Comparison of ENCODE assay signal across 8 cellular contexts in genomic region chr3:31979006-31979697, GRCh38. TPM values are rescaled to one million over a fixed set of nuclear protein-coding genes. Genes with fewer than 3 reads are reported as not detected.
DNase-seq lines count a peak whose midpoint lies in the region; ATAC-seq and TF ChIP-seq lines count a peak whose summit lies in the region.

No MANE protein-coding gene starts in this region.

- TF ChIP-seq CTCF in activated CD8-positive, alpha-beta T cell treated with anti-CD3 and anti-CD28 coated beads for 36 hours (IDR thresholded peaks at IDR 0.05): no peak

- no peak for DNase-seq in activated CD8-positive, alpha-beta T cell treated with anti-CD3 and anti-CD28 coated beads for 36 hours
- no peak for DNase-seq in activated CD8-positive, alpha-beta T cell treated with anti-CD3 and anti-CD28 coated beads, Interleukin-2, amount 10 ng/mL, durations not matched to agents 7 days and 5 days
- DNase-seq in dermis blood vessel endothelial cell: peak; percentile 38
- no peak for DNase-seq in stimulated activated effector memory CD8-positive, alpha-beta T cell treated with anti-CD3 and anti-CD28 coated beads, Interleukin-12 subunit alpha, Interleukin-12 subunit beta, amount 100 ng/mL, for 72 hours (ENCODE audit: low spot score in 2 of 2)
- no peak for DNase-seq in DMS153 treated with DMSO at 0.1 percent for 48 hours (lab: John Stamatoyannopoulos, UW; ENCODE audit: unreplicated experiment)
- DNase-seq in NCI-H524 (lab: John Stamatoyannopoulos, UW): no peak
- DNase-seq in dedifferentiated amniotic fluid mesenchymal stem cell (ENCODE audit: extremely low spot score): no peak

- H3K36me3 Mint-ChIP-seq in activated CD8-positive, alpha-beta T cell treated with anti-CD3 and anti-CD28 coated beads for 36 hours (ENCODE audit: low read depth): no peaks in the 10 kb centered on the region
- H3K36me3 Mint-ChIP-seq in activated CD8-positive, alpha-beta T cell treated with anti-CD3 and anti-CD28 coated beads, Interleukin-2, amount 10 ng/mL, durations not matched to agents 7 days and 5 days (ENCODE audit: low read depth): no peaks in the 10 kb centered on the region
- no peaks in the 10 kb centered on the region for H3K36me3 Mint-ChIP-seq in stimulated activated effector memory CD8-positive, alpha-beta T cell treated with anti-CD3 and anti-CD28 coated beads, Interleukin-12 subunit alpha, Interleukin-12 subunit beta, amount 100 ng/mL, for 72 hours

- peak overlapping the region; percentile 36 for H3K27ac Mint-ChIP-seq in activated CD8-positive, alpha-beta T cell treated with anti-CD3 and anti-CD28 coated beads for 36 hours
- H3K27ac Mint-ChIP-seq in activated CD8-positive, alpha-beta T cell treated with anti-CD3 and anti-CD28 coated beads, Interleukin-2, amount 10 ng/mL, durations not matched to agents 7 days and 5 days: no peak overlapping the region
- H3K27ac Mint-ChIP-seq in stimulated activated effector memory CD8-positive, alpha-beta T cell treated with anti-CD3 and anti-CD28 coated beads, Interleukin-12 subunit alpha, Interleukin-12 subunit beta, amount 100 ng/mL, for 72 hours: peak overlapping the region; percentile 30

- ATAC-seq in activated CD8-positive, alpha-beta T cell treated with anti-CD3 and anti-CD28 coated beads for 36 hours: peak; percentile 57
- ATAC-seq in activated CD8-positive, alpha-beta T cell treated with anti-CD3 and anti-CD28 coated beads, Interleukin-2, amount 10 ng/mL, durations not matched to agents 7 days and 5 days: no peak
- ATAC-seq in HG03378 (IDR thresholded peaks at IDR 0.05; ENCODE audit: unreplicated experiment): peak; percentile 79
- peak; percentile 70 for ATAC-seq in stimulated activated effector memory CD8-positive, alpha-beta T cell treated with anti-CD3 and anti-CD28 coated beads, Interleukin-12 subunit alpha, Interleukin-12 subunit beta, amount 100 ng/mL, for 72 hours

- peaks cover 16% of the 10 kb centered on the region for H3K4me1 Mint-ChIP-seq in activated CD8-positive, alpha-beta T cell treated with anti-CD3 and anti-CD28 coated beads for 36 hours (ENCODE audit: low read depth)
- peaks cover 15% of the 10 kb centered on the region for H3K4me1 Mint-ChIP-seq in activated CD8-positive, alpha-beta T cell treated with anti-CD3 and anti-CD28 coated beads, Interleukin-2, amount 10 ng/mL, durations not matched to agents 7 days and 5 days (ENCODE audit: low read depth)
- H3K4me1 Mint-ChIP-seq in stimulated activated effector memory CD8-positive, alpha-beta T cell treated with anti-CD3 and anti-CD28 coated beads, Interleukin-12 subunit alpha, Interleukin-12 subunit beta, amount 100 ng/mL, for 72 hours: peaks cover 24% of the 10 kb centered on the region

- CTCF ChIA-PET in activated CD8-positive, alpha-beta T cell treated with anti-CD3 and anti-CD28 coated beads for 36 hours (lab: Charles Lee): no interaction called here
- CTCF ChIA-PET in activated CD8-positive, alpha-beta T cell treated with anti-CD3 and anti-CD28 coated beads, Interleukin-2, amount 10 ng/mL, durations not matched to agents 7 days and 5 days (lab: Charles Lee): no interaction called here

- POLR2A ChIA-PET in activated CD8-positive, alpha-beta T cell treated with anti-CD3 and anti-CD28 coated beads for 36 hours (lab: Charles Lee): no interaction called here
- POLR2A ChIA-PET in activated CD8-positive, alpha-beta T cell treated with anti-CD3 and anti-CD28 coated beads, Interleukin-2, amount 10 ng/mL, durations not matched to agents 7 days and 5 days (lab: Charles Lee): no interaction called here

- peak overlapping the region; percentile 42 for H3K4me3 Mint-ChIP-seq in activated CD8-positive, alpha-beta T cell treated with anti-CD3 and anti-CD28 coated beads for 36 hours
- H3K4me3 Mint-ChIP-seq in activated CD8-positive, alpha-beta T cell treated with anti-CD3 and anti-CD28 coated beads, Interleukin-2, amount 10 ng/mL, durations not matched to agents 7 days and 5 days: no peak overlapping the region
- H3K4me3 Mint-ChIP-seq in stimulated activated effector memory CD8-positive, alpha-beta T cell treated with anti-CD3 and anti-CD28 coated beads, Interleukin-12 subunit alpha, Interleukin-12 subunit beta, amount 100 ng/mL, for 72 hours: peak overlapping the region; percentile 79

- peaks cover 63% of the 10 kb centered on the region for H3K27me3 Mint-ChIP-seq in activated CD8-positive, alpha-beta T cell treated with anti-CD3 and anti-CD28 coated beads for 36 hours
- H3K27me3 Mint-ChIP-seq in activated CD8-positive, alpha-beta T cell treated with anti-CD3 and anti-CD28 coated beads, Interleukin-2, amount 10 ng/mL, durations not matched to agents 7 days and 5 days (ENCODE audit: low read depth): peaks cover 63% of the 10 kb centered on the region

- H3K9me3 Mint-ChIP-seq in activated CD8-positive, alpha-beta T cell treated with anti-CD3 and anti-CD28 coated beads for 36 hours: peaks cover 3% of the 10 kb centered on the region
- H3K9me3 Mint-ChIP-seq in activated CD8-positive, alpha-beta T cell treated with anti-CD3 and anti-CD28 coated beads, Interleukin-2, amount 10 ng/mL, durations not matched to agents 7 days and 5 days (ENCODE audit: insufficient read depth): no peaks in the 10 kb centered on the region
- no peaks in the 10 kb centered on the region for H3K9me3 Mint-ChIP-seq in stimulated activated effector memory CD8-positive, alpha-beta T cell treated with anti-CD3 and anti-CD28 coated beads, Interleukin-12 subunit alpha, Interleukin-12 subunit beta, amount 100 ng/mL, for 72 hours

- intact Hi-C loops in activated CD8-positive, alpha-beta T cell treated with anti-CD3 and anti-CD28 coated beads for 36 hours (cut with micrococcal nuclease): no loop called here

RNA-seq across cellular contexts. Expression of gene OSBPL10, which starts 1.9 kb away (rescaled TPM):
- 1 to 10 TPM; 1.9 to 2.1 TPM for total RNA-seq in activated CD8-positive, alpha-beta T cell treated with anti-CD3 and anti-CD28 coated beads for 36 hours
- total RNA-seq in activated CD8-positive, alpha-beta T cell treated with anti-CD3 and anti-CD28 coated beads, Interleukin-2, amount 10 ng/mL, durations not matched to agents 7 days and 5 days: under 1 TPM; 0.05 to 0.53 TPM
- total RNA-seq in dermis blood vessel endothelial cell: 27.7 and 36.4 TPM in 2 replicates

RNA-seq across cellular contexts. Expression of gene ZNF860, which starts 2.4 kb away (rescaled TPM):
- total RNA-seq in activated CD8-positive, alpha-beta T cell treated with anti-CD3 and anti-CD28 coated beads for 36 hours: not detected
- total RNA-seq in activated CD8-positive, alpha-beta T cell treated with anti-CD3 and anti-CD28 coated beads, Interleukin-2, amount 10 ng/mL, durations not matched to agents 7 days and 5 days: not detected
- 2.2 and 3.4 TPM in 2 replicates for total RNA-seq in dermis blood vessel endothelial cell
